2 cellular contexts compared by ENCODE assay signal in the genomic region with DNA sequence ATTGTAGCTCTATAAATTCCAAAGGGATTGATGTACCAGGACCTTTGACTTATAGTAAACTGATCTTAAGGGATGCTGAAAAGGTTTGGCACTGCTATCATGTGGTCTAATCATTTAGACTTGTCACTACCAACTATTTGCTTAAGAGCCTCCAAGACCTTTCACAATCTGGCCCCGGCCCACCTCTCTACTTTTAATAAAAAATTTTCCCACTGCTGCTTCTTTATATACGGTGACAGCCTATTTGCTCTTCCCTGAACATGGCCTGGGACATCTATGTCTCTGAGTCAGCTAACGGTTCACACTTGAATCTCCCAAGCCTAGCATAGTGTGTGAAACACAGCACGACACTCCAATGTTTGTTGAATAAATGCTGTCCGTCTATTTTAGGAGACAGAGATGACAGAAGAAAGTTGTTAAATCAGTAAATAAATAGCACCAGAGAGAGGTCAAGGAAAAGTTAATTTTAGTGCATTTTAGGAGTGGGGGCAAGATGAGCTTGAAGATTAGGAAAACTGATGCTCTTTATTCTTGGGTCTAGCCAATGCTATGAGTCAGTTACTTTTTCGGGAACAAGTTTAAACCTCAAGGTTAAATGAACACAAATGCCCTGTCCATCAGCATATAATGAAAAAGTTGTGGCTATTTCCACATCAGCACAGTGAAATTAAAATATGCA.
TF ChIP-seq lines count a peak whose summit lies in the region.

No MANE protein-coding gene starts in this region.

TF ChIP-seq in IMR-90, 13 proteins besides CTCF, POLR2A, EP300 and RAD21:
- TF ChIP-seq RCOR1 (IDR thresholded peaks at IDR 0.05; ENCODE audit: insufficient replicate concordance, low read length) = peak; percentile 36
- 0 out of 2 replicates have a peak, but pooled peaks have one; percentile 17 for TF ChIP-seq CEBPB (IDR thresholded peaks at IDR 0.05; ENCODE audit: low read depth, low read length)
- TF ChIP-seq MAZ (IDR thresholded peaks at IDR 0.05; ENCODE audit: borderline replicate concordance, low read depth, low read length) = no peak
TF ChIP-seq in IMR-90: peak in this region for 2.

TF ChIP-seq in endothelial cell of umbilical vein, 7 proteins besides CTCF, POLR2A, EP300 and RAD21:
- TF ChIP-seq GATA2 (IDR thresholded peaks at IDR 0.05; ENCODE audit: insufficient read depth, insufficient read length, low read depth, low read length) (no peak), MAX (IDR thresholded peaks at IDR 0.05; ENCODE audit: insufficient read depth, insufficient read length) (no peak), POLR2AphosphoS5 (IDR thresholded peaks at IDR 0.05; ENCODE audit: insufficient read depth, low read depth, low read length) (no peak), JUN (IDR thresholded peaks at IDR 0.05; ENCODE audit: borderline replicate concordance, insufficient read depth, insufficient read length, low read depth) (no peak)
